In the genomic region with DNA sequence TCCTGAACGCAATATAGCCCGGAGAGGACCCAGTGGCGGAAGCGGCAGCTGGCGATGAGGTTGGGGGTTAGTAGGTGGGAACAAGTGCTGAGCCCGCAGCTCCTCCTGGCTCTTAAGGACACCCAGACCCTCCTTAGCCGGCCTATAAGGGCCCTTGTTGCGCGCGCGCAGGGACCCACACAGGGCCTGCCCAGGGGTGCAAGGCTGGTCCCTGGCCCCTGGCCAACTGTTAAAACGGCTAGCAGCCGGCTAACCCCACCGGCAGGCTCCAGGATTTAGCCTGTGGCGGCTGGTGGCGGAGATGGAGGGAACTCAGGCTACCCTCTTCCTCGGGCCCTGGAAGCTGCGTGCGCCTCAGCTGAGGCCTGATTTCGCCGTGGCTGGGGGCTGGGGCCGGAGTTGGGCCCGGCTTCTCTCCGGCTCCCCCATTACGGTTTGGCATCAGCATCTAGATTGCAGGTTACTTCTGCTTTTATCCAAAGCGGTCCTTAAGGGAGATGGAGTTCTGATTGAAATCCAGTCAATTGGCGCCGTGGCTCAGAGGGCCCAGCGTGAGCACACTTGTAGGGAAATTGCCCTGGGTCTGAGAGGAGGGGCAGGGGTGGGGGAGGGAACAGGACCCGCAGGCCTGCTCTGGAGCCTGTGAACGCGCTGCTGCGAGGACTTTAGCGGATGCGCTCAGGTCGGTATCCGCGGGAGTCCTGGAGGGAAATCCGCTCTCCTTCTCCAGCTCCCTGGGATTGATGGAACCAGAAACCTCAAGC, we compare ENCODE assay signal across 1 cellular context.
TF ChIP-seq lines count a peak whose summit lies in the region.

No MANE protein-coding gene starts in this region.

TF ChIP-seq in IMR-90, 13 proteins besides CTCF, POLR2A, EP300 and RAD21:
- no peak for TF ChIP-seq NFE2L2 (IDR thresholded peaks at IDR 0.05; ENCODE audit: low read depth, low read length)
